Comparison of ENCODE assay signal across 13 cellular contexts in genomic region chr6:110527516-110527915, GRCh38. TPM values are rescaled to one million over a fixed set of nuclear protein-coding genes. Genes with fewer than 3 reads are reported as not detected.
DNase-seq lines count a peak whose midpoint lies in the region; ATAC-seq and TF ChIP-seq lines count a peak whose summit lies in the region.
"Had no signal": no experiment of that assay in that cellular context is flagged by ENCODE, and none has a peak within 500 bp of the region (broad histone marks: within the 10 kb centered on the region; RNA-seq: fewer than 3 reads in every experiment).

No MANE protein-coding gene starts in this region.

- H3K79me2 ChIP-seq in Loucy (ENCODE audit: insufficient read depth, low read length): no peaks in the 10 kb centered on the region

- no peaks in the 10 kb centered on the region for H3K9me2 ChIP-seq in Loucy (replicated peaks; ENCODE audit: low read depth, low read length)

- H3K27ac ChIP-seq in C4-2B (peak overlapping the region; percentile 77), prostate gland (peak overlapping the region; percentile 21 to 73)

- H3K4me1 ChIP-seq in Loucy (ENCODE audit: insufficient read depth, low read length, poor library complexity, severe bottlenecking) (peaks cover 48% of the 10 kb centered on the region), prostate gland (replicated peaks) (peaks cover 14% of the 10 kb centered on the region)

- CTCF ChIA-PET in activated naive CD4-positive, alpha-beta T cell treated with anti-CD3 and anti-CD28 coated beads, Interleukin-2, amount 10 ng/mL, durations not matched to agents 7 days and 5 days (lab: Charles Lee): interaction anchor here (0.7 to 2.7 kb wide), 9 partner anchors 17 to 685 kb away, joined by 3 to 18 read pairs (median 5); partner anchors contain the start of gene GTF3C6

- no peak for TF ChIP-seq POLR2A in prostate gland (IDR thresholded peaks at IDR 0.05)

- H3K4me2 ChIP-seq in Loucy (ENCODE audit: low read depth, low read length, poor library complexity, severe bottlenecking): peak overlapping the region; percentile 76

- intact Hi-C loops in prostate gland (cut with DNase I) (loop anchor here (5.0 kb wide), 2 partner anchors 420 to 470 kb away; no protein-coding TSS in a partner anchor), cardiac septum (cut with DNase I) (loop anchor here (5.0 kb wide), 5 partner anchors 90 to 680 kb away; no protein-coding TSS in a partner anchor)

- peaks cover 2% of the 10 kb centered on the region for H3K4me1 Mint-ChIP-seq in activated naive CD4-positive, alpha-beta T cell treated with anti-CD3 and anti-CD28 coated beads, Interleukin-2, amount 10 ng/mL, durations not matched to agents 7 days and 5 days
- H3K4me1 Mint-ChIP-seq: B cell had no signal

- TF ChIP-seq CTCF in C4-2B (conservative IDR thresholded peaks at IDR 0.05) (no peak), Loucy (conservative IDR thresholded peaks at IDR 0.05; ENCODE audit: low read length) (no peak), prostate gland (IDR thresholded peaks at IDR 0.05) (no peak)

- H3K27me3 ChIP-seq in Loucy (ENCODE audit: insufficient read depth, low read length, poor library complexity, severe bottlenecking): no peaks in the 10 kb centered on the region
- no peaks in the 10 kb centered on the region for H3K27me3 ChIP-seq in prostate gland (replicated peaks; ENCODE audit: insufficient read depth)
- H3K27me3 ChIP-seq: SJCRH30 had no signal

- WGBS in prostate gland: 74% methylated on average over 4 of the region's 4 CpGs

- H3K4me3 ChIP-seq in Loucy (ENCODE audit: low read length, poor library complexity, severe bottlenecking): peak overlapping the region; percentile 67
- H3K4me3 ChIP-seq in prostate gland: no peak overlapping the region
- H3K4me3 ChIP-seq: SJCRH30 had no signal

- peak overlapping the region; percentile 77 for H3K9ac ChIP-seq in Loucy (ENCODE audit: low read depth, low read length, poor library complexity, severe bottlenecking)

- H3F3A ChIP-seq in Loucy (ENCODE audit: low read depth): peaks cover 17% of the 10 kb centered on the region; the same call in 1 of the 2 replicates

- DNase-seq in dermis blood vessel endothelial cell (peak; percentile 47), prostate gland (ENCODE audit: low spot score) (no peak), NCI-H1436 treated with DMSO at 0.1 percent for 48 hours (lab: John Stamatoyannopoulos, UW) (no peak), cardiac septum (ENCODE audit: low spot score) (no peak)
- DNase-seq in activated naive CD4-positive, alpha-beta T cell treated with anti-CD3 and anti-CD28 coated beads, Interleukin-2, amount 10 ng/mL, durations not matched to agents 7 days and 5 days: no peak

- H3K9me3 ChIP-seq in Loucy (ENCODE audit: insufficient read depth, low read depth, low read length) (peaks cover 2% of the 10 kb centered on the region; the same call in 1 of the 2 replicates), prostate gland (no peaks in the 10 kb centered on the region)

- H3K36me3 Mint-ChIP-seq in activated naive CD4-positive, alpha-beta T cell treated with anti-CD3 and anti-CD28 coated beads, Interleukin-2, amount 10 ng/mL, durations not matched to agents 7 days and 5 days: no peaks in the 10 kb centered on the region
- H3K36me3 Mint-ChIP-seq: CD4-positive, alpha-beta memory T cell had no signal

- H3K36me3 ChIP-seq in Loucy (ENCODE audit: insufficient read depth, low read length) (no peaks in the 10 kb centered on the region), prostate gland (no peaks in the 10 kb centered on the region)
- H3K36me3 ChIP-seq: SJCRH30 had no signal

- no peak overlapping the region for H3K4me3 Mint-ChIP-seq in activated naive CD4-positive, alpha-beta T cell treated with anti-CD3 and anti-CD28 coated beads, Interleukin-2, amount 10 ng/mL, durations not matched to agents 7 days and 5 days
- H3K4me3 Mint-ChIP-seq: B cell; CD4-positive, alpha-beta memory T cell had no signal

- H3K27me3 Mint-ChIP-seq in activated naive CD4-positive, alpha-beta T cell treated with anti-CD3 and anti-CD28 coated beads, Interleukin-2, amount 10 ng/mL, durations not matched to agents 7 days and 5 days: peaks cover 7% of the 10 kb centered on the region
- H3K27me3 Mint-ChIP-seq: CD4-positive, alpha-beta memory T cell had no signal

- no peak overlapping the region for H3K27ac Mint-ChIP-seq in activated naive CD4-positive, alpha-beta T cell treated with anti-CD3 and anti-CD28 coated beads, Interleukin-2, amount 10 ng/mL, durations not matched to agents 7 days and 5 days
- H3K27ac Mint-ChIP-seq: B cell; CD4-positive, alpha-beta memory T cell had no signal

- H2AFZ ChIP-seq in Loucy (ENCODE audit: low read length): no peak overlapping the region

- no peaks in the 10 kb centered on the region for H3K9me3 Mint-ChIP-seq in activated naive CD4-positive, alpha-beta T cell treated with anti-CD3 and anti-CD28 coated beads, Interleukin-2, amount 10 ng/mL, durations not matched to agents 7 days and 5 days
- H3K9me3 Mint-ChIP-seq: CD4-positive, alpha-beta memory T cell had no signal

- no peaks in the 10 kb centered on the region for H4K20me1 ChIP-seq in Loucy (ENCODE audit: insufficient read depth, low read length, poor library complexity, severe bottlenecking)

- ATAC-seq in HG02938 (IDR thresholded peaks at IDR 0.05; ENCODE audit: unreplicated experiment): no peak

RNA-seq across cellular contexts. Expression of gene SLC22A16, which starts 51.1 kb away (rescaled TPM):
- total RNA-seq in dermis blood vessel endothelial cell (not detected in 2 replicates), prostate gland (1 to 10 TPM in 1 of 2 donors, not detected in 1; 2.7 TPM), cardiac septum (not detected)
- total RNA-seq: B cell; CD4-positive, alpha-beta memory T cell; H1; HT-29; SJCRH30 had no signal
